ENCODE assay signal across 25 cellular contexts in genomic region chr22:19467912-19468311, GRCh38.
"Had no signal": no experiment of that assay in that cellular context is flagged by ENCODE, and none has a peak within 500 bp of the region (broad histone marks: within the 10 kb centered on the region; RNA-seq: fewer than 3 reads in every experiment).

No MANE protein-coding gene starts in this region.

- H3K4me3 Mint-ChIP-seq: naive thymus-derived CD4-positive, alpha-beta T cell; natural killer cell; nephron; neural progenitor cell; stimulated activated memory B cell treated with anti-CD40 and anti-IgM and Interleukin-4, amounts not matched to agents 10 μg/mL and 1 μg/mL and 100 μg/mL, for 72 hours; stimulated activated naive CD8-positive, alpha-beta T cell treated with anti-CD3 and anti-CD28 coated beads, Interleukin-15, amount 100 ng/mL, for 72 hours; type B pancreatic cell had no signal

- H3K9me3 Mint-ChIP-seq: naive thymus-derived CD4-positive, alpha-beta T cell; natural killer cell; nephron; neural progenitor cell; stimulated activated memory B cell treated with anti-CD40 and anti-IgM and Interleukin-4, amounts not matched to agents 10 μg/mL and 1 μg/mL and 100 μg/mL, for 72 hours; stimulated activated naive CD8-positive, alpha-beta T cell treated with anti-CD3 and anti-CD28 coated beads, Interleukin-15, amount 100 ng/mL, for 72 hours; type B pancreatic cell had no signal

- H3K4me1 Mint-ChIP-seq: nephron; neural progenitor cell; stimulated activated memory B cell treated with anti-CD40 and anti-IgM and Interleukin-4, amounts not matched to agents 10 μg/mL and 1 μg/mL and 100 μg/mL, for 72 hours; stimulated activated naive CD8-positive, alpha-beta T cell treated with anti-CD3 and anti-CD28 coated beads, Interleukin-15, amount 100 ng/mL, for 72 hours had no signal

- ATAC-seq: naive thymus-derived CD4-positive, alpha-beta T cell; natural killer cell; right cardiac atrium; right lobe of liver; stimulated activated memory B cell treated with anti-CD40 and anti-IgM and Interleukin-4, amounts not matched to agents 10 μg/mL and 1 μg/mL and 100 μg/mL, for 72 hours; stimulated activated naive CD8-positive, alpha-beta T cell treated with anti-CD3 and anti-CD28 coated beads, Interleukin-15, amount 100 ng/mL, for 72 hours; stimulated activated naive CD8-positive, alpha-beta T cell treated with anti-CD3 and anti-CD28 coated beads, Interleukin-15, Interleukin-2, amounts not matched to agents 100 U/mL and 50 U/mL, for 24 hours; upper lobe of right lung had no signal

- DNase-seq: naive thymus-derived CD4-positive, alpha-beta T cell; natural killer cell; occipital lobe; ovary; psoas muscle; right cardiac atrium; right lobe of liver; sigmoid colon; small intestine; stimulated activated CD4-positive, alpha-beta T cell treated with anti-CD3 and anti-CD28 coated beads, Interleukin-15, amount 100 ng/mL, for 24 hours; stimulated activated CD4-positive, alpha-beta T cell treated with anti-CD3 and anti-CD28 coated beads, Interleukin-2, amount 100 ng/mL, for 24 hours; stimulated activated CD4-positive, alpha-beta T cell treated with anti-CD3 and anti-CD28 coated beads, Interleukin-2, amount 100 ng/mL, for 48 hours; stimulated activated CD4-positive, alpha-beta T cell treated with anti-CD3 and anti-CD28 coated beads, Interleukin-4, amount 100 ng/mL, for 24 hours; stimulated activated naive CD4-positive, alpha-beta T cell; stimulated activated naive CD8-positive, alpha-beta T cell treated with anti-CD3 and anti-CD28 coated beads, Interleukin-15, amount 100 ng/mL, for 72 hours; stimulated activated naive CD8-positive, alpha-beta T cell treated with anti-CD3 and anti-CD28 coated beads, Interleukin-15, Interleukin-2, amounts not matched to agents 100 U/mL and 50 U/mL, for 24 hours; testis; tibial artery; transverse colon; upper lobe of right lung had no signal

- H3K27me3 Mint-ChIP-seq: naive thymus-derived CD4-positive, alpha-beta T cell; progenitor cell of endocrine pancreas; stimulated activated memory B cell treated with anti-CD40 and anti-IgM and Interleukin-4, amounts not matched to agents 10 μg/mL and 1 μg/mL and 100 μg/mL, for 72 hours; stimulated activated naive CD8-positive, alpha-beta T cell treated with anti-CD3 and anti-CD28 coated beads, Interleukin-15, amount 100 ng/mL, for 72 hours; type B pancreatic cell had no signal

- H3K27ac Mint-ChIP-seq: natural killer cell; nephron; neural progenitor cell; progenitor cell of endocrine pancreas; stimulated activated memory B cell treated with anti-CD40 and anti-IgM and Interleukin-4, amounts not matched to agents 10 μg/mL and 1 μg/mL and 100 μg/mL, for 72 hours; type B pancreatic cell had no signal
